ENCODE assay signal across 30 cellular contexts in the genomic region with DNA sequence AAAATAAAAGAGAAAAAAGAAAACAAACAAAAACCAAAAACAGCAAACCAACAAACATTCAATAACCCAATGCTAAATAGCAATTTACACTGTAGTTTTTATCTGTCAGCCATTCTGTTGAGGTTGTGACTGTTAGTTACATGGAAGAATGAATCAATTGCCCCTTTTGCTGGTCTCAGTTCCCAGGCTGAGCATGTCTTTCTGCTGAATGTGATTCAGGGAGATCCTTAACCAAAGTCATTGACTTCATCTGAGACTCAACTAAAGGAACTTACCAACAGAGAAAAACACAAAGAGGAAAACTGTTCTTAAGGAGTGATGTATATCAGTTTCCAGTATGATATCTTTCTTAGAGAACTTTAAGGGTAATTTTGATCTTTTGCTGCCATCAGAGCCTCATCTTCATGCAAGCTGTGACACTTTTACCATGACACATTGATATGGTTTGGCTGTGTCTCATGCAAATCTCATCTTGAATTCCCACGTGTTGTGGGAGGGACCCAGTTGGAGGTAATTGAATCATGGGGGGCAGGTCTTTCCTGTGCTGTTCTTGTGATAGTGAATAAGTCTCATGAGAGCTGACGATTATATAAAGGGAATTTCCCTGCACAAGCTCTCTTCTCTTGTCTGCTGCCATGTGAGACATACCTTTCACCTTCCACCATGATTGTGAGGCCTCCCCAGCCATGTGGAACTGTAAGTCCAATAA.
"Had no signal": no experiment of that assay in that cellular context is flagged by ENCODE, and none has a peak within 500 bp of the region (broad histone marks: within the 10 kb centered on the region; RNA-seq: fewer than 3 reads in every experiment).

No MANE protein-coding gene starts in this region.

- H2AFZ ChIP-seq: neural progenitor cell, parathyroid adenoma had no signal

- H3K4me3 ChIP-seq: coronary artery, esophagus squamous epithelium, heart right ventricle, lung, mucosa of descending colon, neural progenitor cell, right lobe of liver, thoracic aorta, tibial nerve, upper lobe of left lung had no signal

- H3K27me3 ChIP-seq: esophagus squamous epithelium, heart right ventricle, neural progenitor cell, right lobe of liver, tibial nerve, upper lobe of left lung had no signal

- H3K4me1 Mint-ChIP-seq: immature natural killer cell; memory B cell; mesothelial cell of epicardium; naive B cell; neural progenitor cell; stimulated activated effector memory CD8-positive, alpha-beta T cell treated with anti-CD3 and anti-CD28 coated beads, Interleukin-12 subunit alpha, Interleukin-12 subunit beta, amount 100 ng/mL, for 72 hours had no signal

- H3K36me3 Mint-ChIP-seq: immature natural killer cell; natural killer cell treated with Interleukin-12 subunit alpha and Interleukin-12 subunit beta and Interleukin-15 and Interleukin-18, amount 100 ng/mL, for 72 hours; neural progenitor cell; stimulated activated effector memory CD8-positive, alpha-beta T cell treated with anti-CD3 and anti-CD28 coated beads, Interleukin-12 subunit alpha, Interleukin-12 subunit beta, amount 100 ng/mL, for 72 hours had no signal

- H3K79me2 ChIP-seq: parathyroid adenoma had no signal

- H3K27me3 Mint-ChIP-seq: naive B cell; natural killer cell treated with Interleukin-12 subunit alpha and Interleukin-12 subunit beta and Interleukin-15 and Interleukin-18, amount 100 ng/mL, for 72 hours; progenitor cell of endocrine pancreas; stimulated activated naive CD8-positive, alpha-beta T cell treated with anti-CD3 and anti-CD28 coated beads, Interleukin-15, Interleukin-2, amounts not matched to agents 100 ng/mL and 50 ng/mL, for 24 hours had no signal

- DNase-seq: dermis blood vessel endothelial cell; effector memory CD4-positive, alpha-beta T cell; erythroblast; esophagus squamous epithelium; foreskin melanocyte; glutamatergic neuron; heart right ventricle; hypothalamus; immature natural killer cell; islet precursor cell; mucosa of descending colon; naive B cell; right lobe of liver; small intestine; stimulated activated CD4-positive, alpha-beta T cell treated with anti-CD3 and anti-CD28 coated beads, Interleukin-15, amount 100 ng/mL, for 24 hours; stimulated activated CD4-positive, alpha-beta T cell treated with anti-CD3 and anti-CD28 coated beads, Interleukin-4, amount 100 ng/mL, for 1 hour; upper lobe of left lung had no signal

- H3K27ac Mint-ChIP-seq: immature natural killer cell; memory B cell; mesothelial cell of epicardium; natural killer cell treated with Interleukin-12 subunit alpha and Interleukin-12 subunit beta and Interleukin-15 and Interleukin-18, amount 100 ng/mL, for 72 hours; neural progenitor cell; progenitor cell of endocrine pancreas; stimulated activated effector memory CD8-positive, alpha-beta T cell treated with anti-CD3 and anti-CD28 coated beads, Interleukin-12 subunit alpha, Interleukin-12 subunit beta, amount 100 ng/mL, for 72 hours; stimulated activated naive CD8-positive, alpha-beta T cell treated with anti-CD3 and anti-CD28 coated beads, Interleukin-15, Interleukin-2, amounts not matched to agents 100 ng/mL and 50 ng/mL, for 24 hours had no signal

- H3K4me2 ChIP-seq: neural progenitor cell had no signal

- H3K9me3 ChIP-seq: mucosa of descending colon, right lobe of liver, thoracic aorta had no signal

- ATAC-seq: heart right ventricle; left lobe of liver; mucosa of descending colon; natural killer cell treated with Interleukin-12 subunit alpha and Interleukin-12 subunit beta and Interleukin-15 and Interleukin-18, amount 100 ng/mL, for 72 hours; right lobe of liver; stimulated activated effector memory CD8-positive, alpha-beta T cell treated with anti-CD3 and anti-CD28 coated beads, Interleukin-12 subunit alpha, Interleukin-12 subunit beta, amount 100 ng/mL, for 72 hours had no signal

- H3K9ac ChIP-seq: neural progenitor cell, parathyroid adenoma had no signal

- H3K4me1 ChIP-seq: heart right ventricle, neural progenitor cell, parathyroid adenoma, right lobe of liver, tibial nerve, upper lobe of left lung had no signal

- H3K36me3 ChIP-seq: esophagus squamous epithelium, heart right ventricle, neural progenitor cell, right lobe of liver, thoracic aorta, tibial nerve, upper lobe of left lung had no signal

- H3K27ac ChIP-seq: coronary artery, esophagus squamous epithelium, heart right ventricle, neural progenitor cell, parathyroid adenoma, right lobe of liver, thoracic aorta, tibial nerve, upper lobe of left lung had no signal

- H3K4me3 Mint-ChIP-seq: immature natural killer cell; memory B cell; mesothelial cell of epicardium; naive B cell; natural killer cell treated with Interleukin-12 subunit alpha and Interleukin-12 subunit beta and Interleukin-15 and Interleukin-18, amount 100 ng/mL, for 72 hours; neural progenitor cell; stimulated activated effector memory CD8-positive, alpha-beta T cell treated with anti-CD3 and anti-CD28 coated beads, Interleukin-12 subunit alpha, Interleukin-12 subunit beta, amount 100 ng/mL, for 72 hours; stimulated activated naive CD8-positive, alpha-beta T cell treated with anti-CD3 and anti-CD28 coated beads, Interleukin-15, Interleukin-2, amounts not matched to agents 100 ng/mL and 50 ng/mL, for 24 hours had no signal

- H3K9me3 Mint-ChIP-seq: neural progenitor cell had no signal
